In genomic region chr10:22244001-22244400, GRCh38 we compare ENCODE assay signal across 1 cellular context.
TF ChIP-seq lines count a peak whose summit lies in the region.

No MANE protein-coding gene starts in this region.

TF ChIP-seq in GM12878, 131 proteins besides CTCF, POLR2A, EP300 and RAD21:
- TF ChIP-seq CUX1 (IDR thresholded peaks at IDR 0.05; ENCODE audit: insufficient replicate concordance, low read depth, low read length) (no peak), POLR2AphosphoS5 (IDR thresholded peaks at IDR 0.05; ENCODE audit: low read length) (no peak), MAX (IDR thresholded peaks at IDR 0.05; ENCODE audit: low read depth, low read length) (no peak), CBX3 (IDR thresholded peaks at IDR 0.05; ENCODE audit: borderline replicate concordance, low read depth) (no peak), NR2F1 (conservative IDR thresholded peaks at IDR 0.05) (no peak)
